9 cellular contexts compared by ENCODE assay signal in the genomic region with DNA sequence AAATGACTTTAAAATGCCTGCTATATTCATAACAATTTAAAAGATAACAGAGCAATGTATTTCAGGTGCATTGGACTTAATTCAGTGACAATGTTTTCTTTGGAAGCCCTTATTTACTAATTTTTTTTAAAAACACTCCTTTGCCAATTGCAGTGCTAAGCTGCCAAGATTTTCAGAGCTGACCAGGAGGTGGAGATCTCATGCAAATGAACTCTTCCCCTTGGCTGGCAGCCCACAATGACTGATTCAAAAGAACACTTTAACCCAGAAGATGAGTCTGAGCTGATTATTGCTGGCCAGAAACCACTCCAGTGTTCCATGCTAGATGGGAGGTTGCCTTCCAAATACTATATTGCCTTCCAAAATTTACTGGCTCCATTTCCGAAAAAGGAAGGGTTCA.
DNase-seq lines count a peak whose midpoint lies in the region; ATAC-seq and TF ChIP-seq lines count a peak whose summit lies in the region.
"Had no signal": no experiment of that assay in that cellular context is flagged by ENCODE, and none has a peak within 500 bp of the region (broad histone marks: within the 10 kb centered on the region; RNA-seq: fewer than 3 reads in every experiment).

No MANE protein-coding gene starts in this region.

- no peak overlapping the region for H3K27ac ChIP-seq in psoas muscle
- H3K27ac ChIP-seq in CD4-positive, alpha-beta T cell (ENCODE audit: low read depth, low read length) = no peak overlapping the region

- H3K27me3 Mint-ChIP-seq in CD4-positive, alpha-beta T cell = peaks cover 4% of the 10 kb centered on the region

- POLR2A ChIA-PET in CD4-positive, alpha-beta T cell (lab: Charles Lee) = no interaction called here

- H3K4me3 Mint-ChIP-seq in CD4-positive, alpha-beta T cell = no peak overlapping the region
- H3K4me3 Mint-ChIP-seq: IgD-negative memory B cell had no signal

- DNase-seq in RPMI8226 = peak; percentile 71
- peak; percentile 49 for DNase-seq in fibroblast of pulmonary artery (ENCODE audit: low read depth)
- peak; percentile 55 to 69 for DNase-seq in psoas muscle
- no peak for DNase-seq in CD4-positive, alpha-beta T cell
- DNase-seq in activated naive CD4-positive, alpha-beta T cell (lab: John Stamatoyannopoulos, UW) = no peak

- peak; percentile 34 for ATAC-seq in HG02798 (IDR thresholded peaks at IDR 0.05; ENCODE audit: poor library complexity, unreplicated experiment)
- peak in 2 of 4 donors; percentile 39 to 54 for ATAC-seq in psoas muscle
- no peak for ATAC-seq in CD4-positive, alpha-beta T cell (ENCODE audit: poor library complexity)
- ATAC-seq in GM21786 (IDR thresholded peaks at IDR 0.05; ENCODE audit: unreplicated experiment) = no peak
- ATAC-seq in HG02852 (IDR thresholded peaks at IDR 0.05; ENCODE audit: unreplicated experiment) = no peak

- no peak overlapping the region for H3K27ac Mint-ChIP-seq in CD4-positive, alpha-beta T cell
- H3K27ac Mint-ChIP-seq: IgD-negative memory B cell had no signal

- intact Hi-C loops in psoas muscle (cut with DNase I) = no loop called here
- intact Hi-C loops in CD4-positive, alpha-beta T cell (cut with DNase I, micrococcal nuclease) = no loop called here

- H3K9me3 Mint-ChIP-seq in CD4-positive, alpha-beta T cell = no peaks in the 10 kb centered on the region
- H3K9me3 Mint-ChIP-seq: IgD-negative memory B cell had no signal

- H3K4me1 ChIP-seq in psoas muscle = no peaks in the 10 kb centered on the region

- H3K4me1 Mint-ChIP-seq in CD4-positive, alpha-beta T cell (ENCODE audit: low read depth) = no peaks in the 10 kb centered on the region
- H3K4me1 Mint-ChIP-seq: IgD-negative memory B cell had no signal

- TF ChIP-seq CTCF in fibroblast of pulmonary artery (IDR thresholded peaks at IDR 0.05; ENCODE audit: low read length, missing control alignments) (no peak), psoas muscle (IDR thresholded peaks at IDR 0.05) (no peak)
- no peak for TF ChIP-seq CTCF in CD4-positive, alpha-beta T cell (IDR thresholded peaks at IDR 0.05)

- 24 to 41% (median 25%) methylated on average over 1 of the region's 1 CpG for WGBS in psoas muscle, 3 donors

- no peaks in the 10 kb centered on the region for H3K36me3 Mint-ChIP-seq in CD4-positive, alpha-beta T cell (ENCODE audit: low read depth)
- H3K36me3 Mint-ChIP-seq: IgD-negative memory B cell had no signal

- no peaks in the 10 kb centered on the region for H3K9me3 ChIP-seq in psoas muscle
- no peaks in the 10 kb centered on the region for H3K9me3 ChIP-seq in CD4-positive, alpha-beta T cell (ENCODE audit: control insufficient read depth, low read length)

- H3K36me3 ChIP-seq in psoas muscle (ENCODE audit: insufficient read depth in 1 of 2, low read depth in 1 of 2) = no peaks in the 10 kb centered on the region

- CTCF ChIA-PET in CD4-positive, alpha-beta T cell (lab: Charles Lee) = no interaction called here

- no peaks in the 10 kb centered on the region for H3K27me3 ChIP-seq in psoas muscle (ENCODE audit: insufficient read depth in 3 of 3, low read length in 2 of 3)
- no peaks in the 10 kb centered on the region for H3K27me3 ChIP-seq in CD4-positive, alpha-beta T cell (ENCODE audit: control insufficient read depth, insufficient read depth, low read length)

- H3K4me3 ChIP-seq in fibroblast of pulmonary artery (replicated peaks; ENCODE audit: low read depth, low read length) (no peak overlapping the region), psoas muscle (no peak overlapping the region)

Comparison
In these comparisons a context has a peak if more than half of its experiments do, and no peak if none do; other contexts are left out.
1. DNase-seq: peak in RPMI8226 (single experiment), fibroblast of pulmonary artery (single experiment) and psoas muscle (2 of 2); none in CD4-positive, alpha-beta T cell (0 of 10) and activated naive CD4-positive, alpha-beta T cell (0 of 4).